27 cellular contexts compared by ENCODE assay signal in genomic region chr20:56608376-56608775, GRCh38. TPM values are rescaled to one million over a fixed set of nuclear protein-coding genes. Genes with fewer than 3 reads are reported as not detected.
"Had no signal": no experiment of that assay in that cellular context is flagged by ENCODE, and none has a peak within 500 bp of the region (broad histone marks: within the 10 kb centered on the region; RNA-seq: fewer than 3 reads in every experiment).

No MANE protein-coding gene starts in this region.

- H3K9me3 ChIP-seq: colonic mucosa, esophagus muscularis mucosa, esophagus squamous epithelium, gastrocnemius medialis, gastroesophageal sphincter, heart left ventricle, heart right ventricle had no signal

- H3K4me1 ChIP-seq: colonic mucosa, esophagus muscularis mucosa, gastrocnemius medialis, gastroesophageal sphincter, heart left ventricle, heart right ventricle had no signal

- H3K27ac Mint-ChIP-seq: dendritic cell treated with granulocyte-macrophage colony-stimulating factor and Interleukin-4, amounts not matched to agents 40 ng/mL and 50 ng/mL, for 4 days; effector memory CD8-positive, alpha-beta T cell; endodermal cell had no signal

- H3K27me3 Mint-ChIP-seq: effector memory CD8-positive, alpha-beta T cell had no signal

- H3K36me3 ChIP-seq: colonic mucosa, esophagus muscularis mucosa, esophagus squamous epithelium, gastrocnemius medialis, gastroesophageal sphincter, heart left ventricle, heart right ventricle had no signal

- H3K4me3 Mint-ChIP-seq: dendritic cell treated with granulocyte-macrophage colony-stimulating factor and Interleukin-4, amounts not matched to agents 40 ng/mL and 50 ng/mL, for 4 days; effector memory CD8-positive, alpha-beta T cell; endodermal cell had no signal

- DNase-seq: colonic mucosa; cortex of kidney; dermis blood vessel endothelial cell; dorsolateral prefrontal cortex; effector CD4-positive, alpha-beta T cell; effector CD8-positive, alpha-beta T cell; effector memory CD4-positive, alpha-beta T cell; effector memory CD8-positive, alpha-beta T cell; endodermal cell; erythroblast; esophagus squamous epithelium; foreskin fibroblast; foreskin keratinocyte; foreskin melanocyte; gastrocnemius medialis; glutamatergic neuron; head of caudate nucleus; heart left ventricle; heart right ventricle had no signal

- H3K4me3 ChIP-seq: colonic mucosa, coronary artery, dorsolateral prefrontal cortex, esophagus muscularis mucosa, esophagus squamous epithelium, gastrocnemius medialis, gastroesophageal sphincter, heart left ventricle, heart right ventricle had no signal

- H3K27ac ChIP-seq: colonic mucosa, coronary artery, dorsolateral prefrontal cortex, epithelial cell of prostate, esophagus muscularis mucosa, esophagus squamous epithelium, foreskin keratinocyte, gastrocnemius medialis, gastroesophageal sphincter, heart left ventricle, heart right ventricle had no signal

- H3K27me3 ChIP-seq: colonic mucosa, dorsolateral prefrontal cortex, esophagus muscularis mucosa, esophagus squamous epithelium, foreskin keratinocyte, gastrocnemius medialis, gastroesophageal sphincter, heart left ventricle had no signal

- H3K9me3 Mint-ChIP-seq: dendritic cell treated with granulocyte-macrophage colony-stimulating factor and Interleukin-4, amounts not matched to agents 40 ng/mL and 50 ng/mL, for 4 days; effector memory CD8-positive, alpha-beta T cell; endodermal cell had no signal

RNA-seq across cellular contexts. Expression of gene TFAP2C, which starts 20.7 kb away (rescaled TPM):
- total RNA-seq: dermis blood vessel endothelial cell, dermis microvascular lymphatic vessel endothelial cell, endothelial cell of umbilical vein, fibroblast of lung had no signal
- polyA plus RNA-seq: heart left ventricle had no signal
